23 cellular contexts compared by ENCODE assay signal in genomic region chr11:30258679-30259078, GRCh38. TPM values are rescaled to one million over a fixed set of nuclear protein-coding genes. Genes with fewer than 3 reads are reported as not detected.
A peak's percentile ranks its signal among the peaks of the same experiment; 100 is the strongest.
DNase-seq lines count a peak whose midpoint lies in the region; ATAC-seq lines count a peak whose summit lies in the region.
"Had no signal": no experiment of that assay in that cellular context is flagged by ENCODE, and none has a peak within 500 bp of the region (broad histone marks: within the 10 kb centered on the region; RNA-seq: fewer than 3 reads in every experiment).

No MANE protein-coding gene starts in this region.

- peak; percentile 67 for ATAC-seq in GM18907 (IDR thresholded peaks at IDR 0.05; ENCODE audit: unreplicated experiment)
- ATAC-seq in HG03354 (IDR thresholded peaks at IDR 0.05; ENCODE audit: poor library complexity, severe bottlenecking, unreplicated experiment): peak; percentile 54
- no peak for ATAC-seq in HG03520 (IDR thresholded peaks at IDR 0.05; ENCODE audit: unreplicated experiment)
- ATAC-seq: Right ventricle myocardium inferior had no signal

- DNase-seq in H4 (ENCODE audit: low spot score) (peak; percentile 23), astrocyte of the hippocampus (ENCODE audit: low read depth, low spot score) (peak; percentile 29), NCI-H2171 treated with DMSO at 0.1 percent for 48 hours (lab: John Stamatoyannopoulos, UW) (no peak)
- no peak for DNase-seq in activated CD4-positive, CD25-positive, alpha-beta regulatory T cell treated with anti-CD3 and anti-CD28 coated beads, Interleukin-2, amount 50 U/mL, for 72 hours
- DNase-seq in stimulated activated CD4-positive, alpha-beta T cell treated with anti-CD3 and anti-CD28 coated beads, Interleukin-4, amount 100 ng/mL, for 4 hours: no peak
- DNase-seq: Calu3; CD4-positive, alpha-beta memory T cell; DMS53; EL; Karpas-422; MG63; NCI-H1048; NCI-H1436; NCI-H1930; NCI-H510A; NCI-H748 treated with DMSO at 0.1 percent for 48 hours; SW 1271; T-helper 2 cell had no signal

RNA-seq across cellular contexts. Expression of gene FSHB, which starts 27.9 kb away (rescaled TPM):
- total RNA-seq in H4 (2014; rRNA removed; shearing (Covaris generic)): not detected in 2 replicates
- total RNA-seq: Calu3; CD4-positive, alpha-beta memory T cell; OCI-LY7; Right ventricle myocardium inferior had no signal

Comparison
In these comparisons a context has a peak if more than half of its experiments do, and no peak if none do; other contexts are left out.
1. DNase-seq: peak in H4 (single experiment) and astrocyte of the hippocampus (single experiment); none in activated CD4-positive, CD25-positive, alpha-beta regulatory T cell treated with anti-CD3 and anti-CD28 coated beads, Interleukin-2, amount 50 U/mL, for 72 hours (single experiment), NCI-H2171 treated with DMSO at 0.1 percent for 48 hours (single experiment) and stimulated activated CD4-positive, alpha-beta T cell treated with anti-CD3 and anti-CD28 coated beads, Interleukin-4, amount 100 ng/mL, for 4 hours (0 of 2).